ENCODE assay signal across 1 cellular context in the genomic region with DNA sequence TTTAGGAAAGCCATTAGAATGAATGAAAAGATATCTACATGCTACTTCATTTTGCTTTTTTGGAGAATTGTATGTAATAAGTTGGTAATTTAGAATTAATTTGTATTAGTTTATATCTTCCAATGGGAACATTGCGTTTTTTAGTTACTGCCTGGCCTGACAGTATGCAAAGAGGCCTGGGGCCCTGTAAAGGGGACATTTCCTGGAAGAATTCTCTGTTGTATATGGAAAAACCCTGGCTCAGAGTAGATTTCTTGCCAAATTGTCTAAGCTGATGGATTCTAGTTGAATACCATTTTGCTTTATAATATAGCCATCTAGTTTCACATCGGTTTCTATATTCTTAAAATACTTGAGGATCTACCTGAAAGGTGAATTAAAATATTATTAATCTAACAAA.
TF ChIP-seq lines count a peak whose summit lies in the region.

No MANE protein-coding gene starts in this region.

TF ChIP-seq in K562, 482 proteins besides CTCF, POLR2A, EP300 and RAD21:
- TF ChIP-seq HEY1 (CRISPR knock-in tag; IDR thresholded peaks at IDR 0.05; ENCODE audit: borderline replicate concordance) (no peak), FOS (IDR thresholded peaks at IDR 0.05; ENCODE audit: extremely low read depth, insufficient read length) (no peak), MYBL2 (IDR thresholded peaks at IDR 0.05; ENCODE audit: low read depth) (peak; percentile 36; the same call in 1 of the 2 replicates), MYBL2 (CRISPR knock-in tag; IDR thresholded peaks at IDR 0.05; ENCODE audit: borderline replicate concordance) (no peak), PRDM10 (IDR thresholded peaks at IDR 0.05; ENCODE audit: partially characterized antibody) (no peak), CHAMP1 (IDR thresholded peaks at IDR 0.05) (0 out of 2 replicates have a peak, but pooled peaks have one; percentile 23), FOXM1 (IDR thresholded peaks at IDR 0.05; ENCODE audit: low read depth) (peak; percentile 47; the same call in 1 of the 2 replicates), FOXM1 (CRISPR knock-in tag; IDR thresholded peaks at IDR 0.05; ENCODE audit: low read depth) (no peak), TAF9B (IDR thresholded peaks at IDR 0.05; ENCODE audit: partially characterized antibody) (peak; percentile 15), POLR2H (tag; IDR thresholded peaks at IDR 0.05; ENCODE audit: low read depth) (0 out of 2 replicates have a peak, but pooled peaks have one; percentile 45)
